Comparison of ENCODE assay signal across 14 cellular contexts in genomic region chr5:18742830-18743229, GRCh38.
"Had no signal": no experiment of that assay in that cellular context is flagged by ENCODE, and none has a peak within 500 bp of the region (broad histone marks: within the 10 kb centered on the region; RNA-seq: fewer than 3 reads in every experiment).

No MANE protein-coding gene starts in this region.

- ATAC-seq: gastroesophageal sphincter, left ventricle myocardium superior, pancreas, WTC11 had no signal

- DNase-seq: activated CD4-positive, alpha-beta T cell treated with anti-CD3 and anti-CD28 coated beads, Interleukin-2, amount 50 U/mL, for 4 hours; activated naive CD4-positive, alpha-beta T cell; caudate nucleus; cortex of kidney; effector CD8-positive, alpha-beta T cell; kidney; left ventricle myocardium superior; mesendoderm; stimulated activated CD4-positive, alpha-beta T cell treated with anti-CD3 and anti-CD28 coated beads, Interleukin-4, amount 100 ng/mL, for 1 hour; stimulated activated CD8-positive, alpha-beta memory T cell treated with anti-CD3 and anti-CD28 coated beads, Interleukin-4, amount 100 ng/mL, for 48 hours; thyroid gland had no signal

- H3K27ac ChIP-seq: gastroesophageal sphincter, pancreas, thyroid gland had no signal

- H3K27me3 ChIP-seq: gastroesophageal sphincter, pancreas, thyroid gland had no signal

- H3K4me1 ChIP-seq: gastroesophageal sphincter, pancreas, thyroid gland had no signal

- H3K4me3 ChIP-seq: gastroesophageal sphincter, pancreas, thyroid gland had no signal

- H3K9me3 ChIP-seq: gastroesophageal sphincter, pancreas, thyroid gland had no signal

- H3K4me3 Mint-ChIP-seq: WTC11 had no signal

- H3K27ac Mint-ChIP-seq: WTC11 had no signal

- H3K36me3 ChIP-seq: gastroesophageal sphincter, pancreas, thyroid gland had no signal
